27 cellular contexts compared by ENCODE assay signal in genomic region chr6:36926711-36927110, GRCh38. TPM values are rescaled to one million over a fixed set of nuclear protein-coding genes. Genes with fewer than 3 reads are reported as not detected.
A peak's percentile ranks its signal among the peaks of the same experiment; 100 is the strongest.
DNase-seq lines count a peak whose midpoint lies in the region; FAIRE-seq and TF ChIP-seq lines count a peak whose summit lies in the region.
"Had no signal": no experiment of that assay in that cellular context is flagged by ENCODE, and none has a peak within 500 bp of the region (broad histone marks: within the 10 kb centered on the region; RNA-seq: fewer than 3 reads in every experiment).

No MANE protein-coding gene starts in this region.

- no peak for TF ChIP-seq POLR2A in esophagus squamous epithelium (IDR thresholded peaks at IDR 0.05)

- 79 to 81% methylated on average over 7 of the region's 7 CpGs for WGBS in esophagus squamous epithelium, 2 donors

- peaks cover 23% of the 10 kb centered on the region for H3K4me1 Mint-ChIP-seq in activated T-cell treated with anti-CD3 and anti-CD28 coated beads, Interleukin-2, amount 50 U/mL, for 24 hours (ENCODE audit: low read depth)
- peaks cover 40% of the 10 kb centered on the region for H3K4me1 Mint-ChIP-seq in astrocyte (ENCODE audit: low read depth, unreplicated experiment)
- H3K4me1 Mint-ChIP-seq: central memory CD8-positive, alpha-beta T cell; neural crest cell had no signal

- H3K36me3 ChIP-seq in astrocyte (ENCODE audit: insufficient read depth, low read length) (peaks cover 10% of the 10 kb centered on the region), esophagus squamous epithelium (peaks cover 0 to 51% (median 6%) of the 10 kb centered on the region in 3 donors)
- H3K36me3 ChIP-seq: transverse colon had no signal

- no peak overlapping the region for H2AFZ ChIP-seq in astrocyte (ENCODE audit: low read depth, low read length)

- H4K20me1 ChIP-seq in astrocyte (ENCODE audit: insufficient read depth, low read length): no peaks in the 10 kb centered on the region

- H3K4me1 ChIP-seq in astrocyte (ENCODE audit: insufficient read depth, low read length) (peaks cover 21% of the 10 kb centered on the region), esophagus squamous epithelium (peaks cover 0 to 28% (median 0%) of the 10 kb centered on the region in 3 donors)

- H3K9me3 ChIP-seq in astrocyte (ENCODE audit: insufficient read depth, low read depth, low read length) (no peaks in the 10 kb centered on the region), esophagus squamous epithelium (no peaks in the 10 kb centered on the region)
- H3K9me3 ChIP-seq: transverse colon had no signal

- no peak for FAIRE-seq in astrocyte (lab: Jason Lieb, UNC)
- FAIRE-seq: GM12892, kidney, RCC 7860 had no signal

- no peak for TF ChIP-seq CTCF in astrocyte (IDR thresholded peaks at IDR 0.05; ENCODE audit: insufficient read depth, low read depth, low read length)
- TF ChIP-seq CTCF in esophagus squamous epithelium (IDR thresholded peaks at IDR 0.05): no peak

- H3K4me3 ChIP-seq in astrocyte (ENCODE audit: insufficient read depth, low read depth, low read length) (no peak overlapping the region), esophagus squamous epithelium (no peak overlapping the region)
- H3K4me3 ChIP-seq: dorsolateral prefrontal cortex, transverse colon had no signal

- H3K4me3 Mint-ChIP-seq in activated T-cell treated with anti-CD3 and anti-CD28 coated beads, Interleukin-2, amount 50 U/mL, for 24 hours: no peak overlapping the region
- no peak overlapping the region for H3K4me3 Mint-ChIP-seq in astrocyte (ENCODE audit: unreplicated experiment)
- H3K4me3 Mint-ChIP-seq: CD4-positive, alpha-beta memory T cell; central memory CD8-positive, alpha-beta T cell; IgD-negative memory B cell; neural crest cell; stimulated activated naive CD8-positive, alpha-beta T cell treated with anti-CD3 and anti-CD28 coated beads, Interleukin-15, amount 100 ng/mL, for 72 hours had no signal

- no peaks in the 10 kb centered on the region for H3K9me3 Mint-ChIP-seq in activated T-cell treated with anti-CD3 and anti-CD28 coated beads, Interleukin-2, amount 50 U/mL, for 24 hours
- no peaks in the 10 kb centered on the region for H3K9me3 Mint-ChIP-seq in astrocyte (ENCODE audit: unreplicated experiment)
- H3K9me3 Mint-ChIP-seq: activated CD4-positive, alpha-beta T cell treated with anti-CD3 and anti-CD28 coated beads, Interleukin-2, amount 10 ng/mL, durations not matched to agents 24 days and 14 days; activated naive CD4-positive, alpha-beta T cell treated with anti-CD3 and anti-CD28 coated beads, Interleukin-2, amount 50 U/mL, for 72 hours; activated T-helper 17 cell treated with anti-CD3 and anti-CD28 coated beads, Interleukin-2, amount 50 U/mL, for 72 hours; CD4-positive, alpha-beta memory T cell; central memory CD8-positive, alpha-beta T cell; IgD-negative memory B cell; neural crest cell; stimulated activated naive CD8-positive, alpha-beta T cell treated with anti-CD3 and anti-CD28 coated beads, Interleukin-15, amount 100 ng/mL, for 72 hours had no signal

- H3K27me3 Mint-ChIP-seq in activated T-cell treated with anti-CD3 and anti-CD28 coated beads, Interleukin-2, amount 50 U/mL, for 24 hours: no peaks in the 10 kb centered on the region
- no peaks in the 10 kb centered on the region for H3K27me3 Mint-ChIP-seq in astrocyte (ENCODE audit: low read depth, unreplicated experiment)
- H3K27me3 Mint-ChIP-seq: activated CD4-positive, alpha-beta T cell treated with anti-CD3 and anti-CD28 coated beads, Interleukin-2, amount 10 ng/mL, durations not matched to agents 24 days and 14 days; activated T-helper 17 cell treated with anti-CD3 and anti-CD28 coated beads, Interleukin-2, amount 50 U/mL, for 72 hours; CD4-positive, alpha-beta memory T cell; central memory CD8-positive, alpha-beta T cell; IgD-negative memory B cell; stimulated activated naive CD8-positive, alpha-beta T cell treated with anti-CD3 and anti-CD28 coated beads, Interleukin-15, amount 100 ng/mL, for 72 hours had no signal

- intact Hi-C loops in esophagus squamous epithelium (cut with DNase I): no loop called here

- H3K36me3 Mint-ChIP-seq in activated T-cell treated with anti-CD3 and anti-CD28 coated beads, Interleukin-2, amount 50 U/mL, for 24 hours (ENCODE audit: low read depth): peaks cover 42% of the 10 kb centered on the region
- peaks cover 3% of the 10 kb centered on the region for H3K36me3 Mint-ChIP-seq in astrocyte (ENCODE audit: low read depth, unreplicated experiment)

- H3K27ac ChIP-seq in astrocyte (ENCODE audit: low read depth, low read length): no peak overlapping the region
- no peak overlapping the region for H3K27ac ChIP-seq in esophagus squamous epithelium

- no peaks in the 10 kb centered on the region for H3K79me2 ChIP-seq in astrocyte (ENCODE audit: insufficient read depth, low read length)

- peak overlapping the region; percentile 33 for H3K4me2 ChIP-seq in astrocyte (ENCODE audit: low read length)

- H3K27me3 ChIP-seq in astrocyte (ENCODE audit: insufficient read depth, low read length) (no peaks in the 10 kb centered on the region), esophagus squamous epithelium (no peaks in the 10 kb centered on the region)
- H3K27me3 ChIP-seq: dorsolateral prefrontal cortex, transverse colon had no signal

- H3K27ac Mint-ChIP-seq in activated T-cell treated with anti-CD3 and anti-CD28 coated beads, Interleukin-2, amount 50 U/mL, for 24 hours: peak overlapping the region; percentile 62
- H3K27ac Mint-ChIP-seq in astrocyte (ENCODE audit: unreplicated experiment): peak overlapping the region; percentile 15

- no peak overlapping the region for H3K9ac ChIP-seq in astrocyte (ENCODE audit: low read length)

- no peak for DNase-seq in activated T-cell treated with anti-CD3 and anti-CD28 coated beads, Interleukin-2, amount 50 U/mL, for 24 hours
- no peak for DNase-seq in activated T-cell treated with anti-CD3 and anti-CD28 coated beads for 4 hours
- no peak for DNase-seq in astrocyte (ENCODE audit: low read depth)
- peak; percentile 25 for DNase-seq in islet precursor cell
- DNase-seq in smooth muscle cell of the brain vasculature (ENCODE audit: low read depth, low spot score): peak; percentile 73
- no peak for DNase-seq in esophagus squamous epithelium (lab: John Stamatoyannopoulos, UW)
- no peak for DNase-seq in GDM1 (lab: John Stamatoyannopoulos, UW)
- DNase-seq in cortex of kidney (lab: John Stamatoyannopoulos, UW): no peak
- DNase-seq: activated CD4-positive, alpha-beta T cell treated with anti-CD3 and anti-CD28 coated beads, Interleukin-2, amount 10 ng/mL, durations not matched to agents 24 days and 14 days; CD4-positive, alpha-beta memory T cell; dorsolateral prefrontal cortex; EL; H7; kidney; NCI-H345; stimulated activated naive CD8-positive, alpha-beta T cell treated with anti-CD3 and anti-CD28 coated beads, Interleukin-15, amount 100 ng/mL, for 72 hours; SW 1271; T1000; transverse colon had no signal

RNA-seq across cellular contexts. Expression of gene PI16, which starts 27.8 kb away (rescaled TPM):
- not detected in 2 replicates for total RNA-seq in astrocyte
- 1 to 10 TPM; 1.0 to 8.4 (median 2.2) TPM for total RNA-seq in esophagus squamous epithelium
- total RNA-seq: activated CD4-positive, alpha-beta T cell treated with anti-CD3 and anti-CD28 coated beads, Interleukin-2, amount 10 ng/mL, durations not matched to agents 24 days and 14 days; H7; lung microvascular endothelial cell; neural crest cell had no signal

RNA-seq across cellular contexts. Expression of gene C6orf89, which starts 41.0 kb away (rescaled TPM):
- total RNA-seq in astrocyte: 37.8 and 42.3 TPM in 2 replicates
- total RNA-seq in esophagus squamous epithelium: 10 to 100 TPM; 18.6 to 34.9 (median 23.1) TPM

RNA-seq across cellular contexts. Expression of gene PPIL1, which starts 52.1 kb away (rescaled TPM):
- 34.7 and 36.6 TPM in 2 replicates for total RNA-seq in astrocyte
- 10 to 100 TPM; 13.4 to 35.4 (median 28.7) TPM for total RNA-seq in esophagus squamous epithelium

RNA-seq across cellular contexts. Expression of gene MTCH1, which starts 59.3 kb away (rescaled TPM):
- total RNA-seq in astrocyte (286 and 311 TPM in 2 replicates), esophagus squamous epithelium (100 to 1,000 TPM; 101 to 153 (median 111) TPM)

Comparison
In these comparisons a context has a peak if more than half of its experiments do, and no peak if none do; other contexts are left out.
1. DNase-seq: peak in islet precursor cell (single experiment) and smooth muscle cell of the brain vasculature (single experiment); none in activated T-cell treated with anti-CD3 and anti-CD28 coated beads, Interleukin-2, amount 50 U/mL, for 24 hours (single experiment), activated T-cell treated with anti-CD3 and anti-CD28 coated beads for 4 hours (single experiment), astrocyte (single experiment), esophagus squamous epithelium (single experiment), GDM1 (single experiment) and cortex of kidney (single experiment).